In the genomic region with DNA sequence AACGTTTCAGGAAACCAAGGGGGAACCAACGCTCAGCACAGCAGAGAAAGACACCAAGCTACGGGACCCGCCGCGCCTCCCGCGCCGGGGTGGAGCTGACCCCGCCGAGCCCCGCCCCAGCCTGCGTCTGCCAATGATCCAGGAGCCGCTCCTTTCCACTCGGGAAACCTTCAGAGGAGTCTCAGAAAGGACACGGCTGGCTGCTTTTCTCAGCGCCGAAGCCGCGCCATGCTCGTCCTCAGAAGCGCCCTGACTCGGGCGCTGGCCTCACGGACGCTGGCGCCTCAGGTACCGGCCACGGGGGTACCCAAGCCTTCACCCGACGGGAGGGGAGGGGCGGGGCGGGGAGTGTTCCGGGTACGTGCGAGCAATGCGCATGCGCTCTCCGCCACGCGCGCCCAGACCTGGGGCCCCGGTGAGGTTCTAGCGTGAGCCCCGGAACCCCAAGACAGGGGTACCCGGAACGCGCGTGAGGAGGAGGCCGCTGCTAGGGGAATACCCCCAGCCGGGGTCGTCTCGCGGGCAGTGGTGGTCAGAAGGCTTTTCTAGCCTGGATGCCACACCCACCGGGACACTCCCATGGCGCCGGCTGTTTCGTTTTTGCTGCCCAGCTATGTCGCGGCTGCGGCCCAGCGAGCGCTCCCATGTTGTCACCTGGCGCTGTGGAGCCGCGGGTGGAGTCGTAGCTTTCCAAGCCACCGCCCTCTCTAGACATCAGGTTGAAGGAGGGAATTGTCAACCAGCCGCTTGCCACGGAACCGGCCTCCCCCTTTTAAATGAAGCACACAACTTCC, we compare ENCODE assay signal across 8 cellular contexts. TPM values are rescaled to one million over a fixed set of nuclear protein-coding genes. Genes with fewer than 3 reads are reported as not detected.
A peak's percentile ranks its signal among the peaks of the same experiment; 100 is the strongest.
DNase-seq lines count a peak whose midpoint lies in the region; ATAC-seq and TF ChIP-seq lines count a peak whose summit lies in the region.

A gene (plus strand): TSS at position 119 of the 794 bp plus-strand sequence. CDS start 110 bp downstream, at position 229.

- peaks cover 10% of the 10 kb centered on the region for H3K4me1 ChIP-seq in muscle layer of colon (ENCODE audit: insufficient read depth, low read length)

- H3K9me3 ChIP-seq in muscle layer of colon (ENCODE audit: low read length) = no peaks in the 10 kb centered on the region

- no peaks in the 10 kb centered on the region for H3K27me3 Mint-ChIP-seq in activated T-cell treated with anti-CD3 and anti-CD28 coated beads, Interleukin-2, amount 50 U/mL, for 24 hours

- peaks cover 31% of the 10 kb centered on the region for H3K36me3 Mint-ChIP-seq in activated T-cell treated with anti-CD3 and anti-CD28 coated beads, Interleukin-2, amount 50 U/mL, for 24 hours (ENCODE audit: low read depth)

- peak within 1 kb of the TSS; percentile 54 to 86 for H3K4me3 ChIP-seq in muscle layer of colon (ENCODE audit: low read depth in 1 of 2, low read length in 2 of 2)

- peaks cover 29% of the 10 kb centered on the region for H3K4me1 Mint-ChIP-seq in activated T-cell treated with anti-CD3 and anti-CD28 coated beads, Interleukin-2, amount 50 U/mL, for 24 hours (ENCODE audit: low read depth)

- no peaks in the 10 kb centered on the region for H3K36me3 ChIP-seq in muscle layer of colon (ENCODE audit: insufficient read depth, low read length)

- peak within 1 kb of the TSS; percentile 99 for H3K27ac Mint-ChIP-seq in activated T-cell treated with anti-CD3 and anti-CD28 coated beads, Interleukin-2, amount 50 U/mL, for 24 hours

- H3K27me3 ChIP-seq in muscle layer of colon (ENCODE audit: control insufficient read depth in 1 of 2, insufficient read depth in 2 of 2, low read length in 2 of 2) = no peaks in the 10 kb centered on the region

- DNase-seq in DMS153 (lab: John Stamatoyannopoulos, UW) (peak; percentile 65), HuH-7 (ENCODE audit: low spot score) (peak; percentile 85), erythroblast (lab: John Stamatoyannopoulos, UW) (peak; percentile 88 to 92)
- peak; percentile 95 for DNase-seq in activated T-cell treated with anti-CD3 and anti-CD28 coated beads, Interleukin-2, amount 50 U/mL, for 24 hours
- peak; percentile 67 to 72 for DNase-seq in stimulated activated CD8-positive, alpha-beta memory T cell treated with anti-CD3 and anti-CD28 coated beads, Interleukin-7, amount 100 ng/mL, for 1 hour (ENCODE audit: low read depth in 2 of 2)

- no peaks in the 10 kb centered on the region for H3K9me3 Mint-ChIP-seq in activated T-cell treated with anti-CD3 and anti-CD28 coated beads, Interleukin-2, amount 50 U/mL, for 24 hours

- H3K9ac ChIP-seq in muscle layer of colon (ENCODE audit: low read length) = peak within 1 kb of the TSS; percentile 72

- peak within 1 kb of the TSS; percentile 83 for H3K27ac ChIP-seq in muscle layer of colon (ENCODE audit: low read depth, low read length)

- peak; percentile 88 for ATAC-seq in GM21526 (IDR thresholded peaks at IDR 0.05; ENCODE audit: low FRiP score, unreplicated experiment)

- peak within 1 kb of the TSS; percentile 98 for H3K4me3 Mint-ChIP-seq in activated T-cell treated with anti-CD3 and anti-CD28 coated beads, Interleukin-2, amount 50 U/mL, for 24 hours

- peak; percentile 84 for TF ChIP-seq POLR2A in erythroblast (IDR thresholded peaks at IDR 0.05; ENCODE audit: low read length)

TF ChIP-seq in PFSK-1, 5 proteins besides CTCF, POLR2A, EP300 and RAD21:
- TF ChIP-seq SIN3A (IDR thresholded peaks at IDR 0.05; ENCODE audit: borderline replicate concordance, insufficient read depth, low read length) (peak; percentile 27; the same call in 1 of the 2 replicates), FOXP2 (optimal IDR thresholded peaks at IDR 0.05; ENCODE audit: borderline replicate concordance, extremely low read depth, extremely low read length, insufficient read depth) (no peak)
- TF ChIP-seq, protein P1, sequence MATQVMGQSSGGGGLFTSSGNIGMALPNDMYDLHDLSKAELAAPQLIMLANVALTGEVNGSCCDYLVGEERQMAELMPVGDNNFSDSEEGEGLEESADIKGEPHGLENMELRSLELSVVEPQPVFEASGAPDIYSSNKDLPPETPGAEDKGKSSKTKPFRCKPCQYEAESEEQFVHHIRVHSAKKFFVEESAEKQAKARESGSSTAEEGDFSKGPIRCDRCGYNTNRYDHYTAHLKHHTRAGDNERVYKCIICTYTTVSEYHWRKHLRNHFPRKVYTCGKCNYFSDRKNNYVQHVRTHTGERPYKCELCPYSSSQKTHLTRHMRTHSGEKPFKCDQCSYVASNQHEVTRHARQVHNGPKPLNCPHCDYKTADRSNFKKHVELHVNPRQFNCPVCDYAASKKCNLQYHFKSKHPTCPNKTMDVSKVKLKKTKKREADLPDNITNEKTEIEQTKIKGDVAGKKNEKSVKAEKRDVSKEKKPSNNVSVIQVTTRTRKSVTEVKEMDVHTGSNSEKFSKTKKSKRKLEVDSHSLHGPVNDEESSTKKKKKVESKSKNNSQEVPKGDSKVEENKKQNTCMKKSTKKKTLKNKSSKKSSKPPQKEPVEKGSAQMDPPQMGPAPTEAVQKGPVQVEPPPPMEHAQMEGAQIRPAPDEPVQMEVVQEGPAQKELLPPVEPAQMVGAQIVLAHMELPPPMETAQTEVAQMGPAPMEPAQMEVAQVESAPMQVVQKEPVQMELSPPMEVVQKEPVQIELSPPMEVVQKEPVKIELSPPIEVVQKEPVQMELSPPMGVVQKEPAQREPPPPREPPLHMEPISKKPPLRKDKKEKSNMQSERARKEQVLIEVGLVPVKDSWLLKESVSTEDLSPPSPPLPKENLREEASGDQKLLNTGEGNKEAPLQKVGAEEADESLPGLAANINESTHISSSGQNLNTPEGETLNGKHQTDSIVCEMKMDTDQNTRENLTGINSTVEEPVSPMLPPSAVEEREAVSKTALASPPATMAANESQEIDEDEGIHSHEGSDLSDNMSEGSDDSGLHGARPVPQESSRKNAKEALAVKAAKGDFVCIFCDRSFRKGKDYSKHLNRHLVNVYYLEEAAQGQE (IDR thresholded peaks at IDR 0.05; ENCODE audit: insufficient read depth in 1 of 2, low read depth in 2 of 2, low read length in 2 of 2) = no peak

RNA-seq across cellular contexts. Expression of the gene that starts here (rescaled TPM):
- polyA plus RNA-seq in PFSK-1 (2012; ENCODE audit: insufficient read length, low read depth) = 3.1 TPM

Comparison
In these comparisons a context has a peak if more than half of its experiments do, and no peak if none do; other contexts are left out.
1. Peak in every context shown above with its lines: DNase-seq, ATAC-seq, H3K4me3 ChIP-seq and H3K27ac ChIP-seq.